14 cellular contexts compared by ENCODE assay signal in genomic region chr11:72984448-72985077, GRCh38.
"Had no signal": no experiment of that assay in that cellular context is flagged by ENCODE, and none has a peak within 500 bp of the region (broad histone marks: within the 10 kb centered on the region; RNA-seq: fewer than 3 reads in every experiment).

No MANE protein-coding gene starts in this region.

- DNase-seq: activated CD4-positive, alpha-beta T cell treated with anti-CD3 and anti-CD28 coated beads, Interleukin-2, amount 10 ng/mL, durations not matched to agents 7 days and 5 days; activated CD8-positive, alpha-beta memory T cell treated with anti-CD3 and anti-CD28 coated beads, Interleukin-2, amount 50 U/mL, for 48 hours; activated naive CD8-positive, alpha-beta T cell treated with anti-CD3 and anti-CD28 coated beads for 36 hours; anterior cingulate cortex; gastrocnemius medialis; heart right ventricle; left colon; naive thymus-derived CD8-positive, alpha-beta T cell; psoas muscle; sigmoid colon; SW 1271; thyroid gland had no signal

- H3K9me3 ChIP-seq: breast epithelium, gastrocnemius medialis, heart right ventricle, psoas muscle, sigmoid colon, thyroid gland had no signal

- H3K4me3 ChIP-seq: breast epithelium, gastrocnemius medialis, heart right ventricle, psoas muscle, sigmoid colon, thyroid gland had no signal

- H3K4me1 ChIP-seq: breast epithelium, thyroid gland had no signal

- H3K27me3 ChIP-seq: breast epithelium, gastrocnemius medialis, heart right ventricle, sigmoid colon, thyroid gland had no signal

- H3K36me3 ChIP-seq: breast epithelium, thyroid gland had no signal

- H3K27ac ChIP-seq: breast epithelium, epithelial cell of prostate, gastrocnemius medialis, psoas muscle, sigmoid colon, thyroid gland had no signal
